ENCODE assay signal across 23 cellular contexts in genomic region chr1:43256675-43257570, GRCh38. TPM values are rescaled to one million over a fixed set of nuclear protein-coding genes. Genes with fewer than 3 reads are reported as not detected.
DNase-seq lines count a peak whose midpoint lies in the region; ATAC-seq and TF ChIP-seq lines count a peak whose summit lies in the region.
"Had no signal": no experiment of that assay in that cellular context is flagged by ENCODE, and none has a peak within 500 bp of the region (broad histone marks: within the 10 kb centered on the region; RNA-seq: fewer than 3 reads in every experiment).

No MANE protein-coding gene starts in this region.

- intact Hi-C loops in HCT116 (cut with micrococcal nuclease) (no loop called here), body of pancreas (cut with DNase I) (no loop called here), left colon (cut with DNase I, micrococcal nuclease) (no loop called here), posterior vena cava (cut with DNase I) (no loop called here)

- H3K4me3 ChIP-seq in HCT116 (replicated peaks in 1 of 2; ENCODE audit: low read depth in 1 of 2, low read length in 2 of 2), result no peak overlapping the region
- no peak overlapping the region for H3K4me3 ChIP-seq in body of pancreas

- TF ChIP-seq POLR2A in HCT116 (IDR thresholded peaks at IDR 0.05; ENCODE audit: borderline replicate concordance, extremely low read depth, insufficient read depth, insufficient read length), result no peak
- no peak for TF ChIP-seq POLR2A in body of pancreas (IDR thresholded peaks at IDR 0.05)

- H3K27me3 ChIP-seq in HCT116 (ENCODE audit: insufficient read depth, low read length), result no peaks in the 10 kb centered on the region
- no peaks in the 10 kb centered on the region for H3K27me3 ChIP-seq in body of pancreas

- H3K36me3 ChIP-seq in HCT116 (ENCODE audit: control insufficient read depth in 1 of 2, insufficient read depth in 2 of 2, low read length in 2 of 2) (no peaks in the 10 kb centered on the region), body of pancreas (replicated peaks in 1 of 2; ENCODE audit: insufficient read depth in 1 of 2, low read depth in 2 of 2) (no peaks in the 10 kb centered on the region)

- no peak for TF ChIP-seq RAD21 in HCT116 (IDR thresholded peaks at IDR 0.05; ENCODE audit: low read depth)

- H3K4me1 ChIP-seq in HCT116 (ENCODE audit: control insufficient read depth in 1 of 2, insufficient read depth in 2 of 2, low read length in 2 of 2) (no peaks in the 10 kb centered on the region), body of pancreas (peaks cover 36% of the 10 kb centered on the region)

- CTCF ChIA-PET in HCT116 (lab: Charles Lee) (no interaction called here), RWPE1 (lab: Yijun Ruan, JAX) (interaction anchor here (0.5 kb wide), 1 partner anchor 14 kb away, joined by 4 read pairs; no protein-coding TSS in a partner anchor)

- RAD21 ChIA-PET in HCT116 (lab: Charles Lee; ENCODE audit: low non-redundant PET in 1 of 2, low total read pairs in 2 of 2, uncharacterized antibody in 2 of 2, unreplicated experiment in 2 of 2), result no interaction called here

- WGBS in body of pancreas, 2 donors, result 58% methylated on average over 8 of the region's 8 CpGs

- DNase-seq in HCT116 (ENCODE audit: low read depth, low spot score) (no peak), body of pancreas (peak; percentile 67 to 90 (median 85)), left colon (peak; percentile 79 to 88), posterior vena cava (ENCODE audit: low spot score) (peak; percentile 42), HUDEP-2 (lab: John Stamatoyannopoulos, UW; ENCODE audit: unreplicated experiment in 76 of 76) (no peak), RWPE1 (ENCODE audit: low spot score) (no peak), SW 1271 (lab: John Stamatoyannopoulos, UW) (no peak)
- DNase-seq: activated B cell treated with CpG ODN at 0.5 μM for 24 hours; CD4-positive, alpha-beta memory T cell; effector memory CD8-positive, alpha-beta T cell; Karpas-422; NCI-H1417 treated with DMSO at 0.1 percent for 48 hours; NCI-H2227 treated with DMSO at 0.1 percent for 48 hours; retina; SHP77 treated with DMSO at 0.1 percent for 48 hours; stimulated activated naive CD8-positive, alpha-beta T cell treated with anti-CD3 and anti-CD28 coated beads, Interleukin-15, amount 100 ng/mL, for 72 hours had no signal

- H2AFZ ChIP-seq in HCT116 (ENCODE audit: low read depth, low read length, poor library complexity, severe bottlenecking), result no peak overlapping the region

- no peaks in the 10 kb centered on the region for H3K79me2 ChIP-seq in HCT116 (ENCODE audit: insufficient read depth, low read length)

- no peak overlapping the region for H3K9ac ChIP-seq in HCT116 (ENCODE audit: low read length)

- H3K9me2 ChIP-seq in HCT116 (ENCODE audit: insufficient read depth), result no peaks in the 10 kb centered on the region

- ATAC-seq in HCT116 (no peak), body of pancreas (peak; percentile 92), left colon (peak; percentile 96), HG03460 (IDR thresholded peaks at IDR 0.05; ENCODE audit: unreplicated experiment) (no peak)
- ATAC-seq: activated T-helper 17 cell treated with anti-CD3 and anti-CD28 coated beads, Interleukin-2, amount 50 U/mL, for 72 hours; effector memory CD8-positive, alpha-beta T cell; stimulated activated naive CD8-positive, alpha-beta T cell treated with anti-CD3 and anti-CD28 coated beads, Interleukin-15, amount 100 ng/mL, for 72 hours had no signal

- TF ChIP-seq CTCF in HCT116 (IDR thresholded peaks at IDR 0.05 in 2 of 3, conservative IDR thresholded peaks at IDR 0.05 in 1 of 3; ENCODE audit: borderline replicate concordance in 1 of 3, insufficient read depth in 1 of 3, low read depth in 2 of 3, low read length in 2 of 3) (no peak), body of pancreas (IDR thresholded peaks at IDR 0.05) (no peak), RWPE1 (conservative IDR thresholded peaks at IDR 0.05; ENCODE audit: low read depth) (no peak)

- no peak overlapping the region for H3K27ac ChIP-seq in HCT116 (ENCODE audit: low read depth, low read length)
- H3K27ac ChIP-seq in body of pancreas, result peak overlapping the region; percentile 69 to 74 (median 72)
- H3K27ac ChIP-seq in RWPE1, result no peak overlapping the region

- H3K9me3 ChIP-seq in HCT116 (ENCODE audit: control insufficient read depth in 1 of 2, insufficient read depth in 1 of 2, low read depth in 1 of 2, low read length in 2 of 2), result no peaks in the 10 kb centered on the region; a peak in 2 of 4 replicates
- H3K9me3 ChIP-seq in body of pancreas, result no peaks in the 10 kb centered on the region

- no peak overlapping the region for H3K4me2 ChIP-seq in HCT116 (ENCODE audit: low read length)

- POLR2A ChIA-PET in HCT116 (lab: Charles Lee), result no interaction called here
- POLR2A ChIA-PET in RWPE1 (lab: Yijun Ruan, JAX; ENCODE audit: low non-redundant PET), result no interaction called here

- no peaks in the 10 kb centered on the region for H4K20me1 ChIP-seq in HCT116 (ENCODE audit: insufficient read depth)

- BruUV-seq in HCT116 (replicated peaks; lab: Mats Ljungman, UMichigan), result no TSS peak

TF ChIP-seq in HCT116, 20 proteins besides CTCF, POLR2A, EP300 and RAD21:
- TF ChIP-seq POLR2AphosphoS5 (IDR thresholded peaks at IDR 0.05; ENCODE audit: low read depth, low read length) (no peak), SP1 (IDR thresholded peaks at IDR 0.05; ENCODE audit: low read depth) (0 out of 2 replicates have a peak, but pooled peaks have one; percentile 12), ELF1 (IDR thresholded peaks at IDR 0.05; ENCODE audit: borderline replicate concordance, low read depth) (no peak), FOSL1 (IDR thresholded peaks at IDR 0.05; ENCODE audit: low read depth) (no peak), SRF (IDR thresholded peaks at IDR 0.05; ENCODE audit: low read depth) (no peak), MAX (IDR thresholded peaks at IDR 0.05) (peak; percentile 23; the same call in 1 of the 2 replicates), CBX3 (IDR thresholded peaks at IDR 0.05; ENCODE audit: low read depth) (no peak)

RNA-seq across cellular contexts. Expression of gene TMEM125, which starts 12.9 kb away (rescaled TPM):
- total RNA-seq in HCT116 (2021; ENCODE audit: unreplicated experiment) (13.9 TPM), body of pancreas (10 to 100 TPM; 45.8 to 51.1 TPM), left colon (10 to 100 TPM; 52.4 to 63.3 TPM), posterior vena cava (under 1 TPM in 1 of 2 donors, not detected in 1; 0.29 TPM)
- 22.3 and 32.5 TPM in 2 replicates for polyA plus RNA-seq in HCT116 (2012)
- total RNA-seq: activated B cell treated with CpG ODN at 0.5 μM for 24 hours; activated T-helper 17 cell treated with anti-CD3 and anti-CD28 coated beads, Interleukin-2, amount 50 U/mL, for 72 hours; CD4-positive, alpha-beta memory T cell; Daoy; H4 had no signal
- polyA plus RNA-seq: AG04450; CD4-positive, alpha-beta memory T cell; neural cell had no signal

RNA-seq across cellular contexts. Expression of gene C1orf210, which starts 28.5 kb away (rescaled TPM):
- total RNA-seq in HCT116 (2021; ENCODE audit: unreplicated experiment) (7.6 TPM), body of pancreas (10 to 100 TPM in 1 of 2 donors, 1 to 10 TPM in 1; 6.6 to 11.7 TPM), left colon (10 to 100 TPM; 76.9 to 97.8 TPM), posterior vena cava (not detected)
- 10.1 and 10.9 TPM in 2 replicates for polyA plus RNA-seq in HCT116 (2012)
- total RNA-seq: activated B cell treated with CpG ODN at 0.5 μM for 24 hours; activated T-helper 17 cell treated with anti-CD3 and anti-CD28 coated beads, Interleukin-2, amount 50 U/mL, for 72 hours; CD4-positive, alpha-beta memory T cell; Daoy; fibroblast of villous mesenchyme; H4 had no signal
- polyA plus RNA-seq: AG04450; CD4-positive, alpha-beta memory T cell; neural cell had no signal

RNA-seq across cellular contexts. Expression of gene TIE1, which starts 43.9 kb away (rescaled TPM):
- total RNA-seq in HCT116 (2021; ENCODE audit: unreplicated experiment), result not detected
- polyA plus RNA-seq in HCT116 (2012), result 0.16 and 0.17 TPM in 2 replicates
- 10 to 100 TPM; 12.2 to 14.0 TPM for total RNA-seq in body of pancreas
- 1 to 10 TPM; 4.9 to 7.6 TPM for total RNA-seq in left colon
- 10 to 100 TPM; 32.5 to 46.6 TPM for total RNA-seq in posterior vena cava
- total RNA-seq: activated B cell treated with CpG ODN at 0.5 μM for 24 hours; CD4-positive, alpha-beta memory T cell had no signal
- polyA plus RNA-seq: CD4-positive, alpha-beta memory T cell; neural cell had no signal

Comparison
In these comparisons a context has a peak if more than half of its experiments do, and no peak if none do; other contexts are left out.
1. ATAC-seq: peak in body of pancreas (single experiment) and left colon (single experiment); none in HCT116 (single experiment) and HG03460 (single experiment).
2. DNase-seq: peak in body of pancreas (4 of 4), left colon (2 of 2) and posterior vena cava (single experiment); none in HCT116 (single experiment), HUDEP-2 (0 of 76), RWPE1 (single experiment) and SW 1271 (0 of 2).
3. H3K27ac ChIP-seq: peak in body of pancreas (4 of 4); none in HCT116 (single experiment) and RWPE1 (single experiment).
4. RNA of gene TMEM125, which starts 12.9 kb away (total RNA-seq): 52.4 to 63.3 TPM in left colon, 45.8 to 51.1 TPM in body of pancreas and 13.9 TPM in HCT116 (single experiment); 0.29 TPM in posterior vena cava; every median in the first group is over 10 times any median in the second.